Comparison of ENCODE assay signal across 19 cellular contexts in genomic region chr2:33274524-33274923, GRCh38.
A peak's percentile ranks its signal among the peaks of the same experiment; 100 is the strongest.
DNase-seq lines count a peak whose midpoint lies in the region; ATAC-seq and TF ChIP-seq lines count a peak whose summit lies in the region.
"Had no signal": no experiment of that assay in that cellular context is flagged by ENCODE, and none has a peak within 500 bp of the region (broad histone marks: within the 10 kb centered on the region; RNA-seq: fewer than 3 reads in every experiment).

No MANE protein-coding gene starts in this region.

- no peak overlapping the region for H3K9ac ChIP-seq in smooth muscle cell (ENCODE audit: low read depth)
- H3K9ac ChIP-seq: BLaER1 had no signal

- no peaks in the 10 kb centered on the region for H3K9me3 Mint-ChIP-seq in effector memory CD8-positive, alpha-beta T cell
- no peaks in the 10 kb centered on the region for H3K9me3 Mint-ChIP-seq in activated T-helper 1 cell treated with anti-CD3 and anti-CD28 coated beads, Interleukin-12 subunit alpha, Interleukin-12 subunit beta, Interleukin-2, Interleukin-4 antibody, amounts not matched to agents 30 ng/mL and 10 ng/mL and 1 ng/mL, durations not matched to agents 14 hours and 24 hours and 36 hours
- H3K9me3 Mint-ChIP-seq: CD8-positive, alpha-beta T cell had no signal

- H3K27ac ChIP-seq in smooth muscle cell (ENCODE audit: low read depth) = peak overlapping the region; percentile 11
- H3K27ac ChIP-seq: 22Rv1, BLaER1 had no signal

- no peak overlapping the region for H3K4me2 ChIP-seq in smooth muscle cell
- H3K4me2 ChIP-seq: BLaER1 had no signal

- no peak for ATAC-seq in SK-N-SH treated with all-trans-retinoic acid at 6 μM for 48 hours
- ATAC-seq in effector memory CD8-positive, alpha-beta T cell (replicated peaks) = no peak
- ATAC-seq: CD8-positive, alpha-beta T cell; GM12878 had no signal

- H3K4me3 Mint-ChIP-seq in effector memory CD8-positive, alpha-beta T cell = no peak overlapping the region
- H3K4me3 Mint-ChIP-seq in activated T-helper 1 cell treated with anti-CD3 and anti-CD28 coated beads, Interleukin-12 subunit alpha, Interleukin-12 subunit beta, Interleukin-2, Interleukin-4 antibody, amounts not matched to agents 30 ng/mL and 10 ng/mL and 1 ng/mL, durations not matched to agents 14 hours and 24 hours and 36 hours = no peak overlapping the region
- H3K4me3 Mint-ChIP-seq: CD8-positive, alpha-beta T cell had no signal

- H3K27me3 ChIP-seq in smooth muscle cell (ENCODE audit: low read depth) = no peaks in the 10 kb centered on the region
- H3K27me3 ChIP-seq: BLaER1, SJSA1 had no signal

- H3K27ac Mint-ChIP-seq in effector memory CD8-positive, alpha-beta T cell = peak overlapping the region; percentile 14 to 79
- no peak overlapping the region for H3K27ac Mint-ChIP-seq in activated T-helper 1 cell treated with anti-CD3 and anti-CD28 coated beads, Interleukin-12 subunit alpha, Interleukin-12 subunit beta, Interleukin-2, Interleukin-4 antibody, amounts not matched to agents 30 ng/mL and 10 ng/mL and 1 ng/mL, durations not matched to agents 14 hours and 24 hours and 36 hours
- H3K27ac Mint-ChIP-seq: CD8-positive, alpha-beta T cell had no signal

- H3K4me3 ChIP-seq in smooth muscle cell = no peak overlapping the region
- H3K4me3 ChIP-seq: BLaER1, GM12878, SJSA1 had no signal

- no peak overlapping the region for H2AFZ ChIP-seq in smooth muscle cell (ENCODE audit: low read depth)

- peaks cover 15% of the 10 kb centered on the region for H3K36me3 ChIP-seq in smooth muscle cell (ENCODE audit: low read depth)
- H3K36me3 ChIP-seq: BLaER1, SJSA1 had no signal

- no peaks in the 10 kb centered on the region for H4K20me1 ChIP-seq in smooth muscle cell (ENCODE audit: low read depth)
- H4K20me1 ChIP-seq: BLaER1 had no signal

- no peaks in the 10 kb centered on the region for H3K9me3 ChIP-seq in smooth muscle cell (replicated peaks; ENCODE audit: low read depth)
- H3K9me3 ChIP-seq: BLaER1, SJSA1 had no signal

- TF ChIP-seq CTCF in smooth muscle cell (IDR thresholded peaks at IDR 0.05; ENCODE audit: borderline replicate concordance, insufficient read depth, poor library complexity, severe bottlenecking) = no peak

- WGBS in smooth muscle cell (ENCODE audit: low lambda C conversion rate) = 86% methylated on average over 5 of the region's 5 CpGs

- peaks cover 5 to 29% of the 10 kb centered on the region in 2 donors for H3K4me1 Mint-ChIP-seq in effector memory CD8-positive, alpha-beta T cell (ENCODE audit: low read depth in 2 of 2)
- peaks cover 8% of the 10 kb centered on the region for H3K4me1 Mint-ChIP-seq in activated T-helper 1 cell treated with anti-CD3 and anti-CD28 coated beads, Interleukin-12 subunit alpha, Interleukin-12 subunit beta, Interleukin-2, Interleukin-4 antibody, amounts not matched to agents 30 ng/mL and 10 ng/mL and 1 ng/mL, durations not matched to agents 14 hours and 24 hours and 36 hours (ENCODE audit: low read depth)

- no peaks in the 10 kb centered on the region for H3K79me2 ChIP-seq in smooth muscle cell (ENCODE audit: low read depth)

- no peaks in the 10 kb centered on the region for H3K4me1 ChIP-seq in smooth muscle cell (ENCODE audit: low read depth)

- intact Hi-C loops in activated T-helper 1 cell treated with anti-CD3 and anti-CD28 coated beads, Interleukin-12 subunit alpha, Interleukin-12 subunit beta, Interleukin-2, Interleukin-4 antibody, amounts not matched to agents 30 ng/mL and 10 ng/mL and 1 ng/mL, durations not matched to agents 14 hours and 24 hours and 36 hours (cut with micrococcal nuclease) = no loop called here

- DNase-seq in DMS53 (lab: John Stamatoyannopoulos, UW) (peak; percentile 13), DMS53 treated with DMSO at 0.1 percent for 48 hours (lab: John Stamatoyannopoulos, UW; ENCODE audit: unreplicated experiment) (no peak), smooth muscle cell (lab: John Stamatoyannopoulos, UW; ENCODE audit: unreplicated experiment) (no peak), DMS79 treated with DMSO at 0.1 percent for 48 hours (lab: John Stamatoyannopoulos, UW) (no peak)
- no peak for DNase-seq in effector memory CD8-positive, alpha-beta T cell
- no peak for DNase-seq in effector CD8-positive, alpha-beta T cell (lab: John Stamatoyannopoulos, UW)
- DNase-seq in activated T-helper 1 cell treated with anti-CD3 and anti-CD28 coated beads, Interleukin-12 subunit alpha, Interleukin-12 subunit beta, Interleukin-2, Interleukin-4 antibody, amounts not matched to agents 30 ng/mL and 10 ng/mL and 1 ng/mL, durations not matched to agents 14 hours and 24 hours and 36 hours (ENCODE audit: low spot score) = no peak
- DNase-seq: CD8-positive, alpha-beta T cell; GDM1; GOT3; MV-4-11; NCI-H1417; NCI-H446 treated with DMSO at 0.1 percent for 48 hours; OCI-M1 had no signal

- no peaks in the 10 kb centered on the region for H3F3A ChIP-seq in smooth muscle cell (ENCODE audit: low read depth)

- H3K36me3 Mint-ChIP-seq in effector memory CD8-positive, alpha-beta T cell (ENCODE audit: insufficient read depth) = peaks cover 3% of the 10 kb centered on the region
- no peaks in the 10 kb centered on the region for H3K36me3 Mint-ChIP-seq in activated T-helper 1 cell treated with anti-CD3 and anti-CD28 coated beads, Interleukin-12 subunit alpha, Interleukin-12 subunit beta, Interleukin-2, Interleukin-4 antibody, amounts not matched to agents 30 ng/mL and 10 ng/mL and 1 ng/mL, durations not matched to agents 14 hours and 24 hours and 36 hours (ENCODE audit: low read depth)
- H3K36me3 Mint-ChIP-seq: CD8-positive, alpha-beta T cell had no signal

- no peaks in the 10 kb centered on the region for H3K27me3 Mint-ChIP-seq in effector memory CD8-positive, alpha-beta T cell
- peaks cover 17% of the 10 kb centered on the region for H3K27me3 Mint-ChIP-seq in activated T-helper 1 cell treated with anti-CD3 and anti-CD28 coated beads, Interleukin-12 subunit alpha, Interleukin-12 subunit beta, Interleukin-2, Interleukin-4 antibody, amounts not matched to agents 30 ng/mL and 10 ng/mL and 1 ng/mL, durations not matched to agents 14 hours and 24 hours and 36 hours (ENCODE audit: insufficient read depth)

TF ChIP-seq in SK-N-SH treated with all-trans-retinoic acid at 6 μM for 48 hours, 23 proteins besides CTCF, POLR2A, EP300 and RAD21:
- no peak for TF ChIP-seq ZNF565 (CRISPR knock-in tag; conservative IDR thresholded peaks at IDR 0.05; ENCODE audit: low read depth)
- TF ChIP-seq PPARA (CRISPR knock-in tag; IDR thresholded peaks at IDR 0.05; ENCODE audit: borderline replicate concordance) = no peak
- no peak for TF ChIP-seq ZFP30 (CRISPR knock-in tag; IDR thresholded peaks at IDR 0.05)
- TF ChIP-seq TCF4 (CRISPR knock-in tag; IDR thresholded peaks at IDR 0.05; ENCODE audit: borderline replicate concordance) = no peak
- TF ChIP-seq CSDC2 (CRISPR knock-in tag; IDR thresholded peaks at IDR 0.05) = peak; percentile 34; the same call in 1 of the 2 replicates
- TF ChIP-seq SNAI2 (CRISPR knock-in tag; IDR thresholded peaks at IDR 0.05) = no peak
- TF ChIP-seq ZFP3 (CRISPR knock-in tag; IDR thresholded peaks at IDR 0.05) = 0 out of 2 replicates have a peak, but pooled peaks have one; percentile 33
- no peak for TF ChIP-seq OSR1 (CRISPR knock-in tag; IDR thresholded peaks at IDR 0.05)
